ENCODE assay signal across 39 cellular contexts in genomic region chr15:52515343-52515742, GRCh38.
"Had no signal": no experiment of that assay in that cellular context is flagged by ENCODE, and none has a peak within 500 bp of the region (broad histone marks: within the 10 kb centered on the region; RNA-seq: fewer than 3 reads in every experiment).

No MANE protein-coding gene starts in this region.

- H3K9me3 ChIP-seq: adrenal gland, ascending aorta, body of pancreas, breast epithelium had no signal

- H3K9me3 Mint-ChIP-seq: activated naive CD4-positive, alpha-beta T cell treated with anti-CD3 and anti-CD28 coated beads for 36 hours; activated naive CD4-positive, alpha-beta T cell treated with anti-CD3 and anti-CD28 coated beads, Interleukin-2, amount 10 ng/mL, durations not matched to agents 7 days and 5 days; activated naive CD4-positive, alpha-beta T cell treated with anti-CD3 and anti-CD28 coated beads, Interleukin-2, amount 50 U/mL, for 24 hours; activated naive CD4-positive, alpha-beta T cell treated with anti-CD3 and anti-CD28 coated beads, Interleukin-2, amount 50 U/mL, for 72 hours; activated naive CD8-positive, alpha-beta T cell treated with anti-CD3 and anti-CD28 coated beads for 36 hours; activated naive CD8-positive, alpha-beta T cell treated with anti-CD3 and anti-CD28 coated beads, Interleukin-2, amount 10 ng/mL, durations not matched to agents 7 days and 5 days; activated naive CD8-positive, alpha-beta T cell treated with anti-CD3 and anti-CD28 coated beads, Interleukin-2, amount 50 U/mL, for 24 hours; activated T-cell treated with anti-CD3 and anti-CD28 coated beads, Interleukin-2, amount 50 U/mL, for 4 hours; activated T-cell treated with anti-CD3 and anti-CD28 coated beads, Interleukin-2, amount 50 U/mL, for 72 hours; activated T-helper 1 cell treated with anti-CD3 and anti-CD28 coated beads, Interleukin-12 subunit alpha, Interleukin-12 subunit beta, Interleukin-2, Interleukin-4 antibody, amounts not matched to agents 30 ng/mL and 10 ng/mL and 1 ng/mL, durations not matched to agents 14 hours and 24 hours and 36 hours; activated T-helper 17 cell treated with anti-CD3 and anti-CD28 coated beads, Interleukin-2, amount 50 U/mL, for 72 hours; activated T-helper 2 cell treated with anti-CD3 and anti-CD28 coated beads, Interferon-gamma antibody, Interleukin-2, Interleukin-4, amounts not matched to agents 10 μg/mL and 5 μg/mL and 100 μg/mL, durations not matched to agents 14 hours and 24 hours and 36 hours; brain; central memory CD8-positive, alpha-beta T cell had no signal

- FAIRE-seq: astrocyte, bronchial epithelial cell had no signal

- H3K27me3 Mint-ChIP-seq: activated naive CD4-positive, alpha-beta T cell treated with anti-CD3 and anti-CD28 coated beads, Interleukin-2, amount 10 ng/mL, durations not matched to agents 7 days and 5 days; activated naive CD4-positive, alpha-beta T cell treated with anti-CD3 and anti-CD28 coated beads, Interleukin-2, amount 50 U/mL, for 24 hours; activated naive CD8-positive, alpha-beta T cell; activated naive CD8-positive, alpha-beta T cell treated with anti-CD3 and anti-CD28 coated beads for 36 hours; activated naive CD8-positive, alpha-beta T cell treated with anti-CD3 and anti-CD28 coated beads, Interleukin-2, amount 10 ng/mL, durations not matched to agents 7 days and 5 days; activated naive CD8-positive, alpha-beta T cell treated with anti-CD3 and anti-CD28 coated beads, Interleukin-2, amount 50 U/mL, for 24 hours; activated T-helper 17 cell treated with anti-CD3 and anti-CD28 coated beads, Interleukin-2, amount 50 U/mL, for 72 hours; central memory CD8-positive, alpha-beta T cell had no signal

- H3K36me3 Mint-ChIP-seq: activated naive CD4-positive, alpha-beta T cell treated with anti-CD3 and anti-CD28 coated beads, Interleukin-2, amount 10 ng/mL, durations not matched to agents 7 days and 5 days; activated naive CD4-positive, alpha-beta T cell treated with anti-CD3 and anti-CD28 coated beads, Interleukin-2, amount 50 U/mL, for 72 hours; activated naive CD8-positive, alpha-beta T cell; activated naive CD8-positive, alpha-beta T cell treated with anti-CD3 and anti-CD28 coated beads for 36 hours; brain had no signal

- H3K27ac ChIP-seq: adrenal gland, ascending aorta, body of pancreas, brain microvascular endothelial cell, breast epithelium, cardiac muscle cell had no signal

- H3K4me3 Mint-ChIP-seq: activated naive CD4-positive, alpha-beta T cell treated with anti-CD3 and anti-CD28 coated beads for 36 hours; activated naive CD4-positive, alpha-beta T cell treated with anti-CD3 and anti-CD28 coated beads, Interleukin-2, amount 10 ng/mL, durations not matched to agents 7 days and 5 days; activated naive CD4-positive, alpha-beta T cell treated with anti-CD3 and anti-CD28 coated beads, Interleukin-2, amount 50 U/mL, for 24 hours; activated naive CD8-positive, alpha-beta T cell; activated naive CD8-positive, alpha-beta T cell treated with anti-CD3 and anti-CD28 coated beads for 36 hours; activated naive CD8-positive, alpha-beta T cell treated with anti-CD3 and anti-CD28 coated beads, Interleukin-2, amount 10 ng/mL, durations not matched to agents 7 days and 5 days; activated naive CD8-positive, alpha-beta T cell treated with anti-CD3 and anti-CD28 coated beads, Interleukin-2, amount 50 U/mL, for 24 hours; activated T-cell treated with anti-CD3 and anti-CD28 coated beads, Interleukin-2, amount 50 U/mL, for 4 hours; activated T-cell treated with anti-CD3 and anti-CD28 coated beads, Interleukin-2, amount 50 U/mL, for 72 hours; activated T-helper 1 cell treated with anti-CD3 and anti-CD28 coated beads, Interleukin-12 subunit alpha, Interleukin-12 subunit beta, Interleukin-2, Interleukin-4 antibody, amounts not matched to agents 30 ng/mL and 10 ng/mL and 1 ng/mL, durations not matched to agents 14 hours and 24 hours and 36 hours; activated T-helper 17 cell treated with anti-CD3 and anti-CD28 coated beads, Interleukin-2, amount 50 U/mL, for 72 hours; brain; central memory CD8-positive, alpha-beta T cell had no signal

- H3K4me1 ChIP-seq: ascending aorta, body of pancreas, breast epithelium had no signal

- H3K36me3 ChIP-seq: adrenal gland, ascending aorta, brain microvascular endothelial cell, breast epithelium, cardiac muscle cell had no signal

- DNase-seq: activated effector memory CD4-positive, alpha-beta T cell treated with anti-CD3 and anti-CD28 coated beads, Interleukin-2, amount 50 U/mL, for 16 hours; activated effector memory CD4-positive, alpha-beta T cell treated with Interleukin-2 at 50 U/mL for 16 hours; activated gamma-delta T cell; activated gamma-delta T cell treated with Interleukin-2 at 50 U/mL for 16 hours; activated naive CD4-positive, alpha-beta T cell; activated naive CD4-positive, alpha-beta T cell treated with anti-CD3 and anti-CD28 coated beads for 36 hours; activated naive CD4-positive, alpha-beta T cell treated with anti-CD3 and anti-CD28 coated beads, Interleukin-2, amount 10 ng/mL, durations not matched to agents 7 days and 5 days; activated naive CD4-positive, alpha-beta T cell treated with anti-CD3 and anti-CD28 coated beads, Interleukin-2, amount 50 U/mL, for 16 hours; activated naive CD4-positive, alpha-beta T cell treated with Interleukin-2 at 50 U/mL for 16 hours; activated naive CD8-positive, alpha-beta T cell treated with anti-CD3 and anti-CD28 coated beads for 36 hours; activated naive CD8-positive, alpha-beta T cell treated with anti-CD3 and anti-CD28 coated beads, Interleukin-2, amount 10 ng/mL, durations not matched to agents 7 days and 5 days; activated naive CD8-positive, alpha-beta T cell treated with anti-CD3 and anti-CD28 coated beads, Interleukin-2, amount 50 U/mL, for 24 hours; activated T-cell treated with anti-CD3 and anti-CD28 coated beads, Interleukin-2, amount 50 U/mL, for 1 hour; activated T-cell treated with anti-CD3 and anti-CD28 coated beads, Interleukin-2, amount 50 U/mL, for 4 hours; activated T-cell treated with anti-CD3 and anti-CD28 coated beads, Interleukin-2, amount 50 U/mL, for 48 hours; activated T-cell treated with anti-CD3 and anti-CD28 coated beads, Interleukin-2, amount 50 U/mL, for 72 hours; adrenal gland; amniotic stem cell; amygdala; anterior cingulate cortex; aorta; body of pancreas; brain microvascular endothelial cell; caudate nucleus; central memory CD4-positive, alpha-beta T cell; cerebellar nuclear complex had no signal

- H3K27me3 ChIP-seq: adrenal gland, ascending aorta, body of pancreas, brain microvascular endothelial cell, breast epithelium, cardiac muscle cell had no signal

- H3K4me1 Mint-ChIP-seq: activated naive CD4-positive, alpha-beta T cell treated with anti-CD3 and anti-CD28 coated beads, Interleukin-2, amount 10 ng/mL, durations not matched to agents 7 days and 5 days; activated naive CD8-positive, alpha-beta T cell treated with anti-CD3 and anti-CD28 coated beads, Interleukin-2, amount 10 ng/mL, durations not matched to agents 7 days and 5 days had no signal

- H3K4me3 ChIP-seq: adrenal gland, ascending aorta, body of pancreas, breast epithelium, cardiac muscle cell had no signal

- H3K27ac Mint-ChIP-seq: activated naive CD4-positive, alpha-beta T cell treated with anti-CD3 and anti-CD28 coated beads for 36 hours; activated naive CD4-positive, alpha-beta T cell treated with anti-CD3 and anti-CD28 coated beads, Interleukin-2, amount 10 ng/mL, durations not matched to agents 7 days and 5 days; activated naive CD4-positive, alpha-beta T cell treated with anti-CD3 and anti-CD28 coated beads, Interleukin-2, amount 50 U/mL, for 24 hours; activated naive CD4-positive, alpha-beta T cell treated with anti-CD3 and anti-CD28 coated beads, Interleukin-2, amount 50 U/mL, for 72 hours; activated naive CD8-positive, alpha-beta T cell; activated naive CD8-positive, alpha-beta T cell treated with anti-CD3 and anti-CD28 coated beads for 36 hours; activated naive CD8-positive, alpha-beta T cell treated with anti-CD3 and anti-CD28 coated beads, Interleukin-2, amount 10 ng/mL, durations not matched to agents 7 days and 5 days; activated naive CD8-positive, alpha-beta T cell treated with anti-CD3 and anti-CD28 coated beads, Interleukin-2, amount 50 U/mL, for 24 hours; activated T-cell treated with anti-CD3 and anti-CD28 coated beads, Interleukin-2, amount 50 U/mL, for 72 hours; activated T-helper 1 cell treated with anti-CD3 and anti-CD28 coated beads, Interleukin-12 subunit alpha, Interleukin-12 subunit beta, Interleukin-2, Interleukin-4 antibody, amounts not matched to agents 30 ng/mL and 10 ng/mL and 1 ng/mL, durations not matched to agents 14 hours and 24 hours and 36 hours; activated T-helper 17 cell treated with anti-CD3 and anti-CD28 coated beads, Interleukin-2, amount 50 U/mL, for 72 hours; activated T-helper 2 cell treated with anti-CD3 and anti-CD28 coated beads, Interferon-gamma antibody, Interleukin-2, Interleukin-4, amounts not matched to agents 10 μg/mL and 5 μg/mL and 100 μg/mL, durations not matched to agents 14 hours and 24 hours and 36 hours; brain had no signal
